Comparison of ENCODE assay signal across 1 cellular context in the genomic region with DNA sequence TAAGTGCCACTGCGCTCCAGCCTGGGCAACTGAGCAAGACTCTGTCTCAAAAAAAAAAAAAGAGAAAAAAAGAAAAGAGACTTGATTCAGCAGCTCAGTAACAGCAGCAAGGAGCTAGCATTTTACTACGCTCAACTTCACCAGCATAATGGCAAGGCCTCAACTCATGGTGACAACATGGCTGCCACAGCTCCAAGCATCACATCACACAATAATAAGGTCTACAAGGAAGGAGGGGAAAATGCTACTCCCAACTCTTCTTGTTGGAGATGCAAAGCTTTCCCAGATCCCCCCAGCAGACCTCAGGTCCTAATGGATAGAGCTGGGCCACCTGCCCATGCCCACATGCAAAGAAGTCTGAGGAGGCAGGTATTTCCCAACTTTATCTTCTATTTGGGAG.
TF ChIP-seq lines count a peak whose summit lies in the region.

No MANE protein-coding gene starts in this region.

TF ChIP-seq in HEK293, 187 proteins besides CTCF, POLR2A, EP300 and RAD21 (continued from another document):
- TF ChIP-seq ZNF280D (tag by site-specific recombination; IDR thresholded peaks at IDR 0.05), result peak; percentile 53; the same call in 1 of the 2 replicates
